Comparison of ENCODE assay signal across 1 cellular context in genomic region chr6:72552938-72553337, GRCh38.
TF ChIP-seq lines count a peak whose summit lies in the region.

No MANE protein-coding gene starts in this region.

TF ChIP-seq in K562, 482 proteins besides CTCF, POLR2A, EP300 and RAD21 (continued from another document and continues in another):
- TF ChIP-seq ZNF318 (IDR thresholded peaks at IDR 0.05; ENCODE audit: borderline replicate concordance in 1 of 2, low read depth in 1 of 2) (no peak), NFXL1 (CRISPR knock-in tag; IDR thresholded peaks at IDR 0.05) (no peak), HNRNPH1 (optimal IDR thresholded peaks at IDR 0.05; ENCODE audit: low read depth, low read length) (no peak), RBM22 (IDR thresholded peaks at IDR 0.05; ENCODE audit: low read depth, low read length, poor library complexity, severe bottlenecking) (no peak), POLR2AphosphoS2 (IDR thresholded peaks at IDR 0.05; ENCODE audit: low read length) (no peak), BMI1 (IDR thresholded peaks at IDR 0.05; ENCODE audit: low read length) (no peak), HCFC1 (IDR thresholded peaks at IDR 0.05; ENCODE audit: low read depth, low read length) (no peak), MAFF (IDR thresholded peaks at IDR 0.05; ENCODE audit: low read length) (no peak), AFF4 (CRISPR knock-in tag; IDR thresholded peaks at IDR 0.05) (no peak), CEBPG (CRISPR knock-in tag; IDR thresholded peaks at IDR 0.05) (peak; percentile 86), CEBPG (tag; conservative IDR thresholded peaks at IDR 0.05 in 1 of 2, IDR thresholded peaks at IDR 0.05 in 1 of 2) (peak; percentile 80 to 91), ID3 (CRISPR knock-in tag; IDR thresholded peaks at IDR 0.05) (no peak), ID3 (tag; IDR thresholded peaks at IDR 0.05) (no peak), ZNF184 (CRISPR knock-in tag; IDR thresholded peaks at IDR 0.05) (no peak), MEF2A (IDR thresholded peaks at IDR 0.05; ENCODE audit: control insufficient read depth, low read depth, low read length) (no peak), ZNF280B (CRISPR knock-in tag; IDR thresholded peaks at IDR 0.05) (no peak), SETDB1 (IDR thresholded peaks at IDR 0.05; ENCODE audit: low read length) (no peak), SNAPC5 (CRISPR knock-in tag; IDR thresholded peaks at IDR 0.05) (no peak), ZC3H4 (CRISPR knock-in tag; IDR thresholded peaks at IDR 0.05; ENCODE audit: borderline replicate concordance) (no peak), STAT6 (CRISPR knock-in tag; IDR thresholded peaks at IDR 0.05) (no peak), MEIS2 (IDR thresholded peaks at IDR 0.05; ENCODE audit: partially characterized antibody) (peak; percentile 43), ZNF512 (tag; IDR thresholded peaks at IDR 0.05) (no peak), BCL6 (CRISPR knock-in tag; IDR thresholded peaks at IDR 0.05) (no peak), ARID2 (IDR thresholded peaks at IDR 0.05) (no peak), CBX8 (IDR thresholded peaks at IDR 0.05; ENCODE audit: borderline replicate concordance, extremely low read depth, low read depth, low read length, poor library complexity, severe bottlenecking) (no peak), ZBTB11 (CRISPR knock-in tag; IDR thresholded peaks at IDR 0.05) (no peak), CBFA2T3 (IDR thresholded peaks at IDR 0.05) (peak; percentile 26; the same call in 1 of the 2 replicates), THRAP3 (IDR thresholded peaks at IDR 0.05; ENCODE audit: borderline replicate concordance) (no peak), TFE3 (CRISPR knock-in tag; IDR thresholded peaks at IDR 0.05) (no peak), SIN3A (IDR thresholded peaks at IDR 0.05; ENCODE audit: borderline replicate concordance in 2 of 2, control insufficient read depth in 1 of 2, low read depth in 2 of 2, low read length in 2 of 2) (peak in 1 of 2 experiments; percentile 62; a peak in 1 of 4 replicates), HEY1 (CRISPR knock-in tag; IDR thresholded peaks at IDR 0.05; ENCODE audit: borderline replicate concordance) (no peak), ZNF551 (CRISPR knock-in tag; IDR thresholded peaks at IDR 0.05) (no peak), LEF1 (IDR thresholded peaks at IDR 0.05) (peak; percentile 17; the same call in 1 of the 2 replicates)
